Comparison of ENCODE assay signal across 19 cellular contexts in the genomic region with DNA sequence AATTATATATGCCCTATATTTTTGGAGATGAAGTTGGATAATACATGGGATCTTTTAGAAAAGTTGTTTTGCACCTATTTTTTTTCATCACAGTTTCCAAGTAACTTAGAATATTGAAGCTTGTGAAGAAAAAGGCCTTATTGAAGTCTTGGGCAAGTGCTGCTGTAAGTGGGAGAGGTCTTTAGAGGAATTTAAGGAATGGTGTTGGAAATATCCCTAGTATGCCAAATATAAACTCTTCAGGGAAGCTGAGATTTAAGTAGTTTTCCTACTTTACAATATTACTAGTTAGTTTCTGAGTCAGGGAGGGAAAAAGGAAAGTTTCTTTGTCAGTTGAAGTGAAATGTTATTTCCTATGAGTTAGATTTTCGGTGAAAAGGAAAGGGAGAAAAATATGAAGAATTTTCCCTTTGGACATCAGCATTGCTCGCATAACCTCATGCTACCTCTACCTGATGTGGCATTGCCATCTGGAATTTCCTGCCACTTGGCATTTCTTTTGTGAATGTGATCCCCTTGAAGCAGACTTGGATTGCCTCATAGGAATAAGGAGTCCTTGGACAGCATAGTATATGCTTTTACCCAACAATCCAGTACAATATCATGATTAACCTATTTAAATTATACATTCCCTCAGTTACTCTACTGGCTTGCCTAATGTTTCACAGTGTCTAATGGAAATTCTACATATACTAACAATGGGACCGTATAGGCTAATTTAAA. TPM values are rescaled to one million over a fixed set of nuclear protein-coding genes. Genes with fewer than 3 reads are reported as not detected.
DNase-seq lines count a peak whose midpoint lies in the region; ATAC-seq, FAIRE-seq and TF ChIP-seq lines count a peak whose summit lies in the region.
"Had no signal": no experiment of that assay in that cellular context is flagged by ENCODE, and none has a peak within 500 bp of the region (broad histone marks: within the 10 kb centered on the region; RNA-seq: fewer than 3 reads in every experiment).

No MANE protein-coding gene starts in this region.

- H3K9me3 ChIP-seq in uterus: no peaks in the 10 kb centered on the region
- H3K9me3 ChIP-seq: heart left ventricle had no signal

- H3K27me3 Mint-ChIP-seq in activated CD4-positive, alpha-beta T cell treated with anti-CD3 and anti-CD28 coated beads, Interleukin-2, amount 10 ng/mL, durations not matched to agents 24 days and 14 days: peaks cover 21% of the 10 kb centered on the region

- H3K36me3 Mint-ChIP-seq in activated CD4-positive, alpha-beta T cell treated with anti-CD3 and anti-CD28 coated beads, Interleukin-2, amount 10 ng/mL, durations not matched to agents 24 days and 14 days (ENCODE audit: low read depth): no peaks in the 10 kb centered on the region

- H3K27ac Mint-ChIP-seq in activated CD4-positive, alpha-beta T cell treated with anti-CD3 and anti-CD28 coated beads, Interleukin-2, amount 10 ng/mL, durations not matched to agents 24 days and 14 days: no peak overlapping the region
- H3K27ac Mint-ChIP-seq: T-helper 1 cell treated with Interleukin-12 subunit alpha and Interleukin-12 subunit beta and Interleukin-4 antibody, amounts not matched to agents 30 μg/mL and 1 μg/mL, for 36 hours had no signal

- no peak overlapping the region for H3K4me3 ChIP-seq in uterus
- H3K4me3 ChIP-seq: heart left ventricle had no signal

- ATAC-seq in HG03045 (IDR thresholded peaks at IDR 0.05; ENCODE audit: unreplicated experiment): no peak
- ATAC-seq: heart left ventricle had no signal

- intact Hi-C loops in uterus (cut with DNase I; ENCODE audit: low total_unique reads): no loop called here
- intact Hi-C loops in activated CD4-positive, alpha-beta T cell treated with anti-CD3 and anti-CD28 coated beads, Interleukin-2, amount 10 ng/mL, durations not matched to agents 24 days and 14 days (cut with micrococcal nuclease): no loop called here

- H3K4me3 Mint-ChIP-seq in activated CD4-positive, alpha-beta T cell treated with anti-CD3 and anti-CD28 coated beads, Interleukin-2, amount 10 ng/mL, durations not matched to agents 24 days and 14 days: no peak overlapping the region
- H3K4me3 Mint-ChIP-seq: T-helper 1 cell treated with Interleukin-12 subunit alpha and Interleukin-12 subunit beta and Interleukin-4 antibody, amounts not matched to agents 30 μg/mL and 1 μg/mL, for 36 hours had no signal

- peak; percentile 14 for DNase-seq in HTR-8/SVneo (ENCODE audit: insufficient read length, low spot score)
- DNase-seq in fibroblast of peridontal ligament (ENCODE audit: extremely low read depth): peak; percentile 30
- peak; percentile 8 for DNase-seq in myocyte (ENCODE audit: low read depth)
- DNase-seq in uterus: no peak
- DNase-seq in NCI-H1417 (lab: John Stamatoyannopoulos, UW): no peak
- DNase-seq in activated CD4-positive, alpha-beta T cell treated with anti-CD3 and anti-CD28 coated beads, Interleukin-2, amount 10 ng/mL, durations not matched to agents 24 days and 14 days: no peak
- DNase-seq: activated CD8-positive, alpha-beta memory T cell treated with anti-CD3 and anti-CD28 coated beads for 24 hours; C1 segment of cervical spinal cord; DMS 273 treated with DMSO at 0.1 percent for 48 hours; heart left ventricle; KG1; NCI-H1092; NCI-H526 treated with DMSO at 0.1 percent for 48 hours; SHP77; stimulated activated CD4-positive, alpha-beta T cell treated with anti-CD3 and anti-CD28 coated beads, Interleukin-2, amount 100 ng/mL, for 48 hours had no signal

- no peaks in the 10 kb centered on the region for H3K36me3 ChIP-seq in uterus

- H3K27ac ChIP-seq in uterus: peak overlapping the region; percentile 45 to 54
- H3K27ac ChIP-seq: epithelial cell of prostate had no signal

- no peaks in the 10 kb centered on the region for H3K27me3 ChIP-seq in uterus

- no peak for TF ChIP-seq POLR2A in uterus (IDR thresholded peaks at IDR 0.05)

- no peak for TF ChIP-seq CTCF in uterus (IDR thresholded peaks at IDR 0.05)

- no peaks in the 10 kb centered on the region for H3K4me1 Mint-ChIP-seq in activated CD4-positive, alpha-beta T cell treated with anti-CD3 and anti-CD28 coated beads, Interleukin-2, amount 10 ng/mL, durations not matched to agents 24 days and 14 days

- no peaks in the 10 kb centered on the region for H3K9me3 Mint-ChIP-seq in activated CD4-positive, alpha-beta T cell treated with anti-CD3 and anti-CD28 coated beads, Interleukin-2, amount 10 ng/mL, durations not matched to agents 24 days and 14 days
- H3K9me3 Mint-ChIP-seq: T-helper 1 cell treated with Interleukin-12 subunit alpha and Interleukin-12 subunit beta and Interleukin-4 antibody, amounts not matched to agents 30 μg/mL and 1 μg/mL, for 36 hours had no signal

- no peaks in the 10 kb centered on the region for H3K4me1 ChIP-seq in uterus

- FAIRE-seq in HTR-8/SVneo (lab: Jason Lieb, UNC): peak; percentile 16
- FAIRE-seq: colon had no signal

RNA-seq across cellular contexts. Expression of a gene that starts 12.1 kb away (rescaled TPM):
- total RNA-seq in myocyte (0.24 and 1.1 TPM in 2 replicates), uterus (100 to 1,000 TPM in 1 of 4 donors, 10 to 100 TPM in 3; 47.1 to 124 (median 74.8) TPM)
- 3.1 TPM for polyA plus RNA-seq in myocyte (2012)
- 0.52 and 0.65 TPM in 2 replicates for total RNA-seq in activated CD4-positive, alpha-beta T cell treated with anti-CD3 and anti-CD28 coated beads, Interleukin-2, amount 10 ng/mL, durations not matched to agents 24 days and 14 days

RNA-seq across cellular contexts. Expression of a gene that starts 27.1 kb away (rescaled TPM):
- total RNA-seq in myocyte: 0.24 TPM in 1 of 2 replicates, not detected in the other
- 0.10 TPM for polyA plus RNA-seq in myocyte (2012)
- 1 to 10 TPM in 3 of 4 donors, not detected in 1; 1.5 to 3.7 (median 3.7) TPM for total RNA-seq in uterus
- total RNA-seq in activated CD4-positive, alpha-beta T cell treated with anti-CD3 and anti-CD28 coated beads, Interleukin-2, amount 10 ng/mL, durations not matched to agents 24 days and 14 days: not detected in 2 replicates

RNA-seq across cellular contexts. Expression of a gene that starts 53.3 kb away (rescaled TPM):
- total RNA-seq in myocyte: 16.9 and 23.2 TPM in 2 replicates
- 16.7 TPM for polyA plus RNA-seq in myocyte (2012)
- 10 to 100 TPM; 31.2 to 68.8 (median 54.9) TPM for total RNA-seq in uterus
- 41.6 and 55.4 TPM in 2 replicates for total RNA-seq in activated CD4-positive, alpha-beta T cell treated with anti-CD3 and anti-CD28 coated beads, Interleukin-2, amount 10 ng/mL, durations not matched to agents 24 days and 14 days

Comparison
In these comparisons a context has a peak if more than half of its experiments do, and no peak if none do; other contexts are left out.
1. DNase-seq: peak in HTR-8/SVneo (single experiment), fibroblast of peridontal ligament (single experiment) and myocyte (single experiment); none in uterus (0 of 2), NCI-H1417 (0 of 3) and activated CD4-positive, alpha-beta T cell treated with anti-CD3 and anti-CD28 coated beads, Interleukin-2, amount 10 ng/mL, durations not matched to agents 24 days and 14 days (single experiment).
2. RNA of a gene that starts 12.1 kb away (total RNA-seq): 47.1 to 124 TPM in uterus; 0.52 to 0.65 TPM in activated CD4-positive, alpha-beta T cell treated with anti-CD3 and anti-CD28 coated beads, Interleukin-2, amount 10 ng/mL, durations not matched to agents 24 days and 14 days and 0.24 to 1.1 TPM in myocyte; every median in the first group is over 10 times any median in the second.